ENCODE assay signal across 22 cellular contexts in genomic region chr1:7579016-7579415, GRCh38.
DNase-seq lines count a peak whose midpoint lies in the region; ATAC-seq and TF ChIP-seq lines count a peak whose summit lies in the region.
"Had no signal": no experiment of that assay in that cellular context is flagged by ENCODE, and none has a peak within 500 bp of the region (broad histone marks: within the 10 kb centered on the region; RNA-seq: fewer than 3 reads in every experiment).

No MANE protein-coding gene starts in this region.

- peaks cover 87% of the 10 kb centered on the region for H3K4me1 ChIP-seq in BLaER1

- H3K9ac ChIP-seq in BLaER1, result no peak overlapping the region

- H4K20me1 ChIP-seq in BLaER1, result no peaks in the 10 kb centered on the region

- H3K27me3 Mint-ChIP-seq in activated naive CD4-positive, alpha-beta T cell treated with anti-CD3 and anti-CD28 coated beads, Interleukin-2, amount 10 ng/mL, durations not matched to agents 7 days and 5 days, result peaks cover 3% of the 10 kb centered on the region
- H3K27me3 Mint-ChIP-seq in chondrocyte (ENCODE audit: low read depth), result no peaks in the 10 kb centered on the region
- no peaks in the 10 kb centered on the region for H3K27me3 Mint-ChIP-seq in type B pancreatic cell

- no peaks in the 10 kb centered on the region for H3K4me1 Mint-ChIP-seq in activated naive CD4-positive, alpha-beta T cell treated with anti-CD3 and anti-CD28 coated beads, Interleukin-2, amount 10 ng/mL, durations not matched to agents 7 days and 5 days
- H3K4me1 Mint-ChIP-seq in chondrocyte (ENCODE audit: low read depth) (peaks cover 21% of the 10 kb centered on the region), type B pancreatic cell (ENCODE audit: unreplicated experiment) (peaks cover 5% of the 10 kb centered on the region)

- intact Hi-C loops in posterior vena cava (cut with DNase I), result no loop called here

- DNase-seq in activated naive CD4-positive, alpha-beta T cell treated with anti-CD3 and anti-CD28 coated beads, Interleukin-2, amount 10 ng/mL, durations not matched to agents 7 days and 5 days, result peak; percentile 9
- no peak for DNase-seq in activated naive CD4-positive, alpha-beta T cell (lab: John Stamatoyannopoulos, UW)
- peak; percentile 80 for DNase-seq in chondrocyte (ENCODE audit: low spot score)
- peak; percentile 32 for DNase-seq in posterior vena cava (ENCODE audit: low spot score)
- DNase-seq in type B pancreatic cell (ENCODE audit: extremely low spot score, unreplicated experiment), result no peak
- DNase-seq in stimulated activated CD4-positive, alpha-beta T cell treated with anti-CD3 and anti-CD28 coated beads, Interleukin-1b, Interleukin-23, amount 100 ng/mL, for 48 hours, result no peak
- DNase-seq: Calu3; CD8-positive, alpha-beta T cell; GF-D8; H7; Kasumi-1; MG63; NCI-H1048; NCI-H1436; NCI-H1930; NCI-H226; NCI-H524; NCI-H82; PC-3; RPMI8226 had no signal

- no peak overlapping the region for H3K4me3 Mint-ChIP-seq in activated naive CD4-positive, alpha-beta T cell treated with anti-CD3 and anti-CD28 coated beads, Interleukin-2, amount 10 ng/mL, durations not matched to agents 7 days and 5 days
- H3K4me3 Mint-ChIP-seq in chondrocyte (ENCODE audit: unreplicated experiment), result no peak overlapping the region
- H3K4me3 Mint-ChIP-seq in type B pancreatic cell, result no peak overlapping the region
- H3K4me3 Mint-ChIP-seq: CD8-positive, alpha-beta T cell had no signal

- CTCF ChIA-PET in activated naive CD4-positive, alpha-beta T cell treated with anti-CD3 and anti-CD28 coated beads, Interleukin-2, amount 10 ng/mL, durations not matched to agents 7 days and 5 days (lab: Charles Lee), result no interaction called here

- no peak overlapping the region for H3K27ac Mint-ChIP-seq in activated naive CD4-positive, alpha-beta T cell treated with anti-CD3 and anti-CD28 coated beads, Interleukin-2, amount 10 ng/mL, durations not matched to agents 7 days and 5 days
- no peak overlapping the region for H3K27ac Mint-ChIP-seq in chondrocyte (ENCODE audit: unreplicated experiment)
- no peak overlapping the region for H3K27ac Mint-ChIP-seq in type B pancreatic cell
- H3K27ac Mint-ChIP-seq: CD8-positive, alpha-beta T cell had no signal

- H3K36me3 ChIP-seq in BLaER1, result no peaks in the 10 kb centered on the region
- H3K36me3 ChIP-seq: MG63 had no signal

- no peak overlapping the region for H3K27ac ChIP-seq in BLaER1

- no peaks in the 10 kb centered on the region for H3K9me3 Mint-ChIP-seq in activated naive CD4-positive, alpha-beta T cell treated with anti-CD3 and anti-CD28 coated beads, Interleukin-2, amount 10 ng/mL, durations not matched to agents 7 days and 5 days
- H3K9me3 Mint-ChIP-seq in chondrocyte (ENCODE audit: low read depth) (no peaks in the 10 kb centered on the region), type B pancreatic cell (no peaks in the 10 kb centered on the region)
- H3K9me3 Mint-ChIP-seq: CD8-positive, alpha-beta T cell had no signal

- no peaks in the 10 kb centered on the region for H3K27me3 ChIP-seq in BLaER1
- H3K27me3 ChIP-seq: MG63 had no signal

- H3K9me3 ChIP-seq in BLaER1, result peaks cover 6% of the 10 kb centered on the region; the same call in 1 of the 2 replicates
- H3K9me3 ChIP-seq: MG63 had no signal

- TF ChIP-seq CTCF in chondrocyte (IDR thresholded peaks at IDR 0.05), result no peak
- no peak for TF ChIP-seq CTCF in type B pancreatic cell (conservative IDR thresholded peaks at IDR 0.05)

- no peaks in the 10 kb centered on the region for H3K36me3 Mint-ChIP-seq in activated naive CD4-positive, alpha-beta T cell treated with anti-CD3 and anti-CD28 coated beads, Interleukin-2, amount 10 ng/mL, durations not matched to agents 7 days and 5 days
- H3K36me3 Mint-ChIP-seq in chondrocyte (ENCODE audit: low read depth) (no peaks in the 10 kb centered on the region), type B pancreatic cell (no peaks in the 10 kb centered on the region)
- H3K36me3 Mint-ChIP-seq: CD8-positive, alpha-beta T cell had no signal

- H3K4me2 ChIP-seq in BLaER1, result 0 out of 2 replicates have a peak overlapping the region, but pooled peaks have one; percentile 14

- ATAC-seq in HG02938 (IDR thresholded peaks at IDR 0.05; ENCODE audit: unreplicated experiment), result no peak
- ATAC-seq: CD8-positive, alpha-beta T cell; PC-3 had no signal

- no peak overlapping the region for H3K4me3 ChIP-seq in BLaER1
- H3K4me3 ChIP-seq: MG63 had no signal

Comparison
In these comparisons a context has a peak if more than half of its experiments do, and no peak if none do; other contexts are left out.
1. DNase-seq: peak in activated naive CD4-positive, alpha-beta T cell treated with anti-CD3 and anti-CD28 coated beads, Interleukin-2, amount 10 ng/mL, durations not matched to agents 7 days and 5 days (single experiment), chondrocyte (single experiment) and posterior vena cava (single experiment); none in activated naive CD4-positive, alpha-beta T cell (0 of 4), type B pancreatic cell (single experiment) and stimulated activated CD4-positive, alpha-beta T cell treated with anti-CD3 and anti-CD28 coated beads, Interleukin-1b, Interleukin-23, amount 100 ng/mL, for 48 hours (single experiment).